8 cellular contexts compared by ENCODE assay signal in the genomic region with DNA sequence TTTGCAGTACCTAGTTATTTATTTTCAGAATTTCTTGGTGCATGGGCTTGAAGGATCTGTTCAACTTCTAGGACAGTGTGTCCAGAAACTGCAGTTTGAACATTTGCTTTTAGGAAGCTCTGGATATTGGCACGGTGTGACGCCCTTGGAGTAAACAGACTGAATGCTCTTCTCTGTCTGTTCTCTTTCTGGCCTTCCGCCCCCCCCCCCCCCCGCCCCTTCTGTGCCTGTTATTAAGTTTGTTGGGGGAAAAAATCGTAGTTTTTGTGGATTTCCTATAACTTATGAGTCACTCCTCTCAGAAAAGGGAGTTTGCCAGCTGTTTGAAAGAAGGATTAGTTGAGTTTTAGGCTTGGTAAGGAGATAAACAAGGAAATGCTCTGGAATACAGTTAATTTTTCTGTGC. TPM values are rescaled to one million over a fixed set of nuclear protein-coding genes. Genes with fewer than 3 reads are reported as not detected.
DNase-seq lines count a peak whose midpoint lies in the region; ATAC-seq and TF ChIP-seq lines count a peak whose summit lies in the region.

No MANE protein-coding gene starts in this region.

- no peaks in the 10 kb centered on the region for H3K36me3 ChIP-seq in MG63
- H3K36me3 ChIP-seq in iPS-18a (ENCODE audit: control insufficient read depth, low read depth, low read length), result no peaks in the 10 kb centered on the region
- H3K36me3 ChIP-seq in skeletal muscle satellite cell (ENCODE audit: insufficient read depth, low read length), result no peaks in the 10 kb centered on the region

- H3K4me1 ChIP-seq in iPS-18a (ENCODE audit: control insufficient read depth, low read depth, low read length), result peaks cover 8% of the 10 kb centered on the region
- H3K4me1 ChIP-seq in skeletal muscle satellite cell (ENCODE audit: control insufficient read depth, insufficient read depth, low read length), result peaks cover 26% of the 10 kb centered on the region

- peak overlapping the region; percentile 29 for H3K27ac Mint-ChIP-seq in T-helper 2 cell treated with Interferon-gamma antibody and Interleukin-4, amounts not matched to agents 5 μg/mL and 100 μg/mL, for 36 hours
- peak overlapping the region; percentile 94 to 100 (median 98) for H3K27ac Mint-ChIP-seq in brain

- H3K4me3 ChIP-seq in MG63 (peak overlapping the region; percentile 74), iPS-18a (ENCODE audit: low read length) (peak overlapping the region; percentile 81), skeletal muscle satellite cell (ENCODE audit: low read length) (peak overlapping the region; percentile 76)

- H3K27me3 ChIP-seq in MG63 (no peaks in the 10 kb centered on the region), iPS-18a (ENCODE audit: control insufficient read depth, insufficient read depth, low read length) (no peaks in the 10 kb centered on the region), skeletal muscle satellite cell (ENCODE audit: control insufficient read depth, insufficient read depth, low read length) (no peaks in the 10 kb centered on the region)

- H3K9me3 ChIP-seq in MG63 (no peaks in the 10 kb centered on the region), iPS-18a (ENCODE audit: control insufficient read depth, low read depth, low read length) (no peaks in the 10 kb centered on the region), skeletal muscle satellite cell (replicated peaks; ENCODE audit: low read length) (no peaks in the 10 kb centered on the region)

- no peak for TF ChIP-seq CTCF in brain (conservative IDR thresholded peaks at IDR 0.05)

- peak overlapping the region; percentile 85 for H3K4me3 Mint-ChIP-seq in T-helper 2 cell treated with Interferon-gamma antibody and Interleukin-4, amounts not matched to agents 5 μg/mL and 100 μg/mL, for 36 hours
- peak overlapping the region; percentile 93 to 97 (median 95) for H3K4me3 Mint-ChIP-seq in brain

- H3K27me3 Mint-ChIP-seq in T-helper 2 cell treated with Interferon-gamma antibody and Interleukin-4, amounts not matched to agents 5 μg/mL and 100 μg/mL, for 36 hours (ENCODE audit: low read depth), result peaks cover 15% of the 10 kb centered on the region
- peaks cover 10% of the 10 kb centered on the region for H3K27me3 Mint-ChIP-seq in brain

- no peak for DNase-seq in T-helper 2 cell treated with Interferon-gamma antibody and Interleukin-4, amounts not matched to agents 5 μg/mL and 100 μg/mL, for 36 hours (ENCODE audit: low spot score)
- DNase-seq in T-helper 2 cell (no peak), MG63 (peak; percentile 51), NCI-H1694 (lab: John Stamatoyannopoulos, UW) (no peak)

- H3K9ac ChIP-seq in iPS-18a (ENCODE audit: low read length) (peak overlapping the region; percentile 93), skeletal muscle satellite cell (ENCODE audit: low read depth, low read length) (peak overlapping the region; percentile 85)

- H3K4me2 ChIP-seq in skeletal muscle satellite cell (ENCODE audit: low read length), result peak overlapping the region; percentile 84

- ATAC-seq in HG03159 (IDR thresholded peaks at IDR 0.05; ENCODE audit: unreplicated experiment), result no peak

- peaks cover 10% of the 10 kb centered on the region for H3K4me1 Mint-ChIP-seq in T-helper 2 cell treated with Interferon-gamma antibody and Interleukin-4, amounts not matched to agents 5 μg/mL and 100 μg/mL, for 36 hours (ENCODE audit: low read depth)
- H3K4me1 Mint-ChIP-seq in brain, result peaks cover 62% of the 10 kb centered on the region

- H3K9me3 Mint-ChIP-seq in T-helper 2 cell treated with Interferon-gamma antibody and Interleukin-4, amounts not matched to agents 5 μg/mL and 100 μg/mL, for 36 hours, result no peaks in the 10 kb centered on the region
- H3K9me3 Mint-ChIP-seq in brain, result peaks cover 0 to 3% (median 0%) of the 10 kb centered on the region in 5 experiments

- no peaks in the 10 kb centered on the region for H3K36me3 Mint-ChIP-seq in T-helper 2 cell treated with Interferon-gamma antibody and Interleukin-4, amounts not matched to agents 5 μg/mL and 100 μg/mL, for 36 hours (ENCODE audit: low read depth)
- H3K36me3 Mint-ChIP-seq in brain, result peaks cover 3% of the 10 kb centered on the region

- peak overlapping the region; percentile 29 for H3K27ac ChIP-seq in iPS-18a (ENCODE audit: low read length)

RNA-seq across cellular contexts. Expression of a gene that starts 1.2 kb away (rescaled TPM):
- 42.0 and 43.6 TPM in 2 replicates for total RNA-seq in MG63 (2014; rRNA removed; shearing (Covaris generic); ENCODE audit: low replicate concordance)
- 31.8 TPM for polyA plus RNA-seq in brain (ENCODE audit: insufficient read depth, low read depth, low replicate concordance)
- total RNA-seq in skeletal muscle satellite cell (2012; rRNA removed), result 32.8 and 34.0 TPM in 2 replicates
